In genomic region chr12:69055280-69055679, GRCh38 we compare ENCODE assay signal across 19 cellular contexts.
DNase-seq lines count a peak whose midpoint lies in the region; ATAC-seq, FAIRE-seq and TF ChIP-seq lines count a peak whose summit lies in the region.
"Had no signal": no experiment of that assay in that cellular context is flagged by ENCODE, and none has a peak within 500 bp of the region (broad histone marks: within the 10 kb centered on the region; RNA-seq: fewer than 3 reads in every experiment).

No MANE protein-coding gene starts in this region.

- peaks cover 3% of the 10 kb centered on the region; the same call in 1 of the 3 replicates for H3K9me3 Mint-ChIP-seq in GM23338
- peaks cover 7% of the 10 kb centered on the region for H3K9me3 Mint-ChIP-seq in astrocyte (ENCODE audit: unreplicated experiment)
- H3K9me3 Mint-ChIP-seq in nephron, result no peaks in the 10 kb centered on the region
- H3K9me3 Mint-ChIP-seq: CD4-positive, alpha-beta T cell had no signal

- H3K9me3 ChIP-seq in astrocyte (ENCODE audit: insufficient read depth, low read depth, low read length), result no peaks in the 10 kb centered on the region
- 0 out of 2 replicates have a peak, but pooled peaks cover 7% of the 10 kb centered on the region for H3K9me3 ChIP-seq in HAP-1

- H4K20me1 ChIP-seq in GM23338 (replicated peaks; ENCODE audit: insufficient read depth) (no peaks in the 10 kb centered on the region), astrocyte (ENCODE audit: insufficient read depth, low read length) (no peaks in the 10 kb centered on the region)
- H4K20me1 ChIP-seq: BLaER1 treated with 17β-estradiol and CSF1 and Interleukin-3, amounts not matched to agents 10 nM and 100 nM had no signal

- H3K9me2 ChIP-seq in GM23338 (ENCODE audit: insufficient read depth), result peaks cover 10% of the 10 kb centered on the region; the same call in 1 of the 2 replicates

- H3K4me3 Mint-ChIP-seq in GM23338 (no peak overlapping the region), astrocyte (ENCODE audit: unreplicated experiment) (no peak overlapping the region), nephron (no peak overlapping the region)
- H3K4me3 Mint-ChIP-seq: CD4-positive, alpha-beta T cell had no signal

- H3K27me3 ChIP-seq in GM23338 (ENCODE audit: insufficient read depth), result no peaks in the 10 kb centered on the region
- no peaks in the 10 kb centered on the region for H3K27me3 ChIP-seq in astrocyte (ENCODE audit: insufficient read depth, low read length)
- no peaks in the 10 kb centered on the region for H3K27me3 ChIP-seq in HAP-1 (ENCODE audit: low read depth)
- H3K27me3 ChIP-seq: BLaER1 treated with 17β-estradiol and CSF1 and Interleukin-3, amounts not matched to agents 10 nM and 100 nM had no signal

- peaks cover 16% of the 10 kb centered on the region for H3K4me1 ChIP-seq in GM23338 (ENCODE audit: insufficient read depth)
- H3K4me1 ChIP-seq in astrocyte (ENCODE audit: insufficient read depth, low read length), result peaks cover 21% of the 10 kb centered on the region
- H3K4me1 ChIP-seq in HAP-1, result peaks cover 10% of the 10 kb centered on the region

- no peak for ATAC-seq in GM23338
- ATAC-seq: GM12878 had no signal

- H3K27ac ChIP-seq in GM23338 (ENCODE audit: low read depth) (no peak overlapping the region), astrocyte (ENCODE audit: low read depth, low read length) (no peak overlapping the region)
- H3K27ac ChIP-seq: GM23248 had no signal

- H3K27ac Mint-ChIP-seq in GM23338 (no peak overlapping the region), astrocyte (ENCODE audit: unreplicated experiment) (peak overlapping the region; percentile 85), nephron (peak overlapping the region; percentile 38 to 70 (median 56))
- H3K27ac Mint-ChIP-seq: CD4-positive, alpha-beta T cell had no signal

- H3K27me3 Mint-ChIP-seq in GM23338 (ENCODE audit: insufficient read depth, low read depth, poor library complexity), result peaks cover 3% of the 10 kb centered on the region
- no peaks in the 10 kb centered on the region for H3K27me3 Mint-ChIP-seq in astrocyte (ENCODE audit: low read depth, unreplicated experiment)
- no peaks in the 10 kb centered on the region for H3K27me3 Mint-ChIP-seq in nephron (ENCODE audit: low read depth)

- DNase-seq in GM23338 (ENCODE audit: low spot score) (no peak), astrocyte (ENCODE audit: low read depth) (no peak), fibroblast of villous mesenchyme (ENCODE audit: low read depth) (peak; percentile 13), iPS-NIHi7 (ENCODE audit: extremely low spot score) (no peak), HAP-1 (ENCODE audit: low spot score in 2 of 2) (no peak), NCI-H187 treated with DMSO at 0.1 percent for 48 hours (lab: John Stamatoyannopoulos, UW) (no peak)
- DNase-seq in stimulated activated CD4-positive, alpha-beta T cell treated with anti-CD3 and anti-CD28 coated beads, Interleukin-2, amount 100 ng/mL, for 48 hours, result no peak
- DNase-seq: ACHN; Calu3; CD4-positive, alpha-beta T cell; DMS 273 treated with DMSO at 0.1 percent for 48 hours; DMS79; GM23248; HCEC 1CT had no signal

- H3K79me2 ChIP-seq in GM23338 (replicated peaks; ENCODE audit: insufficient read depth) (no peaks in the 10 kb centered on the region), astrocyte (ENCODE audit: insufficient read depth, low read length) (no peaks in the 10 kb centered on the region)

- H3K4me3 ChIP-seq in GM23338 (no peak overlapping the region), astrocyte (ENCODE audit: insufficient read depth, low read depth, low read length) (no peak overlapping the region), fibroblast of villous mesenchyme (ENCODE audit: low read depth, low read length) (no peak overlapping the region), HAP-1 (no peak overlapping the region)
- H3K4me3 ChIP-seq: BLaER1 treated with 17β-estradiol and CSF1 and Interleukin-3, amounts not matched to agents 10 nM and 100 nM; GM12878; GM23248 had no signal

- no peak overlapping the region for H3K9ac ChIP-seq in astrocyte (ENCODE audit: low read length)
- H3K9ac ChIP-seq: BLaER1 treated with 17β-estradiol and CSF1 and Interleukin-3, amounts not matched to agents 10 nM and 100 nM; GM23248 had no signal

- in situ Hi-C loops in HAP-1 (cut with MboI; ENCODE audit: low sequenced_read_pairs), result no loop called here

- TF ChIP-seq CTCF in GM23338 (conservative IDR thresholded peaks at IDR 0.05; ENCODE audit: low read depth in 2 of 2) (no peak), astrocyte (IDR thresholded peaks at IDR 0.05; ENCODE audit: insufficient read depth, low read depth, low read length) (no peak), fibroblast of villous mesenchyme (IDR thresholded peaks at IDR 0.05; ENCODE audit: insufficient read depth, low read depth, low read length) (no peak), nephron (IDR thresholded peaks at IDR 0.05; ENCODE audit: unreplicated experiment in 3 of 3) (no peak)

- H2AFZ ChIP-seq in GM23338 (peak overlapping the region; percentile 52; the same call in 1 of the 2 replicates), astrocyte (ENCODE audit: low read depth, low read length) (no peak overlapping the region)
- H2AFZ ChIP-seq: GM23248 had no signal

- H3K36me3 Mint-ChIP-seq in GM23338 (ENCODE audit: low read depth) (no peaks in the 10 kb centered on the region), astrocyte (ENCODE audit: low read depth, unreplicated experiment) (peaks cover 2% of the 10 kb centered on the region), nephron (ENCODE audit: low read depth) (no peaks in the 10 kb centered on the region)

- H3K4me1 Mint-ChIP-seq in GM23338 (peaks cover 20% of the 10 kb centered on the region), astrocyte (ENCODE audit: low read depth, unreplicated experiment) (peaks cover 27% of the 10 kb centered on the region), nephron (peaks cover 23% of the 10 kb centered on the region)

- no peak for FAIRE-seq in astrocyte (lab: Jason Lieb, UNC)
- FAIRE-seq: GM12878, GM18507, HTR-8/SVneo had no signal

- H3K36me3 ChIP-seq in GM23338 (ENCODE audit: insufficient read depth) (no peaks in the 10 kb centered on the region), astrocyte (ENCODE audit: insufficient read depth, low read length) (no peaks in the 10 kb centered on the region), HAP-1 (replicated peaks) (no peaks in the 10 kb centered on the region)
- H3K36me3 ChIP-seq: BLaER1 treated with 17β-estradiol and CSF1 and Interleukin-3, amounts not matched to agents 10 nM and 100 nM had no signal

- H3K4me2 ChIP-seq in GM23338 (no peak overlapping the region), astrocyte (ENCODE audit: low read length) (no peak overlapping the region)

- no peaks in the 10 kb centered on the region for H3F3A ChIP-seq in GM23338 (replicated peaks; ENCODE audit: low read depth)

TF ChIP-seq in GM23338, 12 proteins besides CTCF, POLR2A, EP300 and RAD21:
- no peak for TF ChIP-seq CREB1 (CRISPR knock-in tag; IDR thresholded peaks at IDR 0.05; ENCODE audit: low read depth)
- no peak for TF ChIP-seq ETS1 (IDR thresholded peaks at IDR 0.05)
- no peak for TF ChIP-seq EZH2phosphoT487 (IDR thresholded peaks at IDR 0.05; ENCODE audit: unreplicated experiment)
- no peak for TF ChIP-seq POLR2AphosphoS5 (IDR thresholded peaks at IDR 0.05; ENCODE audit: low read depth)
- no peak for TF ChIP-seq JUNB (IDR thresholded peaks at IDR 0.05; ENCODE audit: unreplicated experiment)
- no peak for TF ChIP-seq STAT1 (IDR thresholded peaks at IDR 0.05; ENCODE audit: unreplicated experiment)
- no peak for TF ChIP-seq ZNF114 (CRISPR knock-in tag; IDR thresholded peaks at IDR 0.05)
